29 cellular contexts compared by ENCODE assay signal in the genomic region with DNA sequence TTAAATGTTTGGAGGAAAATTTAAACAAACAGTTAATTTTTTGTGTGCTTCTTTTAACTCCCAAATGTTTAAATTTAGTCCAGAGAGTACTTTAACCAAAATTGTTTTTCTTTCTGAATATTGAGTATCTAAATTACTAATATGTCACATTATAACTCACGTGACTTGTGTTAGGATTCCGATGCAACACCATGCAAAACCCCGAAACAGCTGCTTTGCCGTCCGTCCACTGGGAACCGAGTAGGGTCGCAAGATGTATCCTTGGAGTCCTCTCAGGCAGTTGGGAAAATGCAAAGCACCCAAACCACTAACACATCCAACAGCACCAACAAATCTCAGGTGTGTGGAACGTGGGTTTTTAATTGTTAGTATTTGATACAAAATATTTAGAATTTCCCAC.
"Had no signal": no experiment of that assay in that cellular context is flagged by ENCODE, and none has a peak within 500 bp of the region (broad histone marks: within the 10 kb centered on the region; RNA-seq: fewer than 3 reads in every experiment).

No MANE protein-coding gene starts in this region.

- H3K4me3 Mint-ChIP-seq: stimulated activated effector memory CD8-positive, alpha-beta T cell treated with anti-CD3 and anti-CD28 coated beads, Interleukin-12 subunit alpha, Interleukin-12 subunit beta, amount 100 ng/mL, for 72 hours; stimulated activated memory B cell treated with anti-CD40 and anti-IgM and Interleukin-4, amounts not matched to agents 10 μg/mL and 1 μg/mL and 100 μg/mL, for 72 hours; stimulated activated naive B cell treated with anti-CD40 and anti-IgM and Interleukin-4, amounts not matched to agents 10 μg/mL and 1 μg/mL and 100 μg/mL, for 72 hours; stimulated activated naive CD8-positive, alpha-beta T cell treated with anti-CD3 and anti-CD28 coated beads, Interleukin-15, amount 100 ng/mL, for 72 hours; stimulated activated naive CD8-positive, alpha-beta T cell treated with anti-CD3 and anti-CD28 coated beads, Interleukin-15, Interleukin-2, amounts not matched to agents 100 ng/mL and 50 ng/mL, for 24 hours; type B pancreatic cell had no signal

- FAIRE-seq: urothelium cell line had no signal

- H3K4me3 ChIP-seq: stomach, suprapubic skin, testis, thoracic aorta, thyroid gland, tibial artery, tibial nerve, transverse colon, upper lobe of left lung, upper lobe of right lung, uterus, vagina had no signal

- H3K4me1 ChIP-seq: suprapubic skin, testis, thyroid gland, tibial artery, tibial nerve, transverse colon, upper lobe of left lung, upper lobe of right lung, uterus, vagina had no signal

- H3K9me3 Mint-ChIP-seq: stimulated activated effector memory CD8-positive, alpha-beta T cell treated with anti-CD3 and anti-CD28 coated beads, Interleukin-12 subunit alpha, Interleukin-12 subunit beta, amount 100 ng/mL, for 72 hours; stimulated activated memory B cell treated with anti-CD40 and anti-IgM and Interleukin-4, amounts not matched to agents 10 μg/mL and 1 μg/mL and 100 μg/mL, for 72 hours; stimulated activated naive B cell treated with anti-CD40 and anti-IgM and Interleukin-4, amounts not matched to agents 10 μg/mL and 1 μg/mL and 100 μg/mL, for 72 hours; stimulated activated naive CD8-positive, alpha-beta T cell treated with anti-CD3 and anti-CD28 coated beads, Interleukin-15, amount 100 ng/mL, for 72 hours; stimulated activated naive CD8-positive, alpha-beta T cell treated with anti-CD3 and anti-CD28 coated beads, Interleukin-15, Interleukin-2, amounts not matched to agents 100 ng/mL and 50 ng/mL, for 24 hours; type B pancreatic cell had no signal

- DNase-seq: stimulated activated CD4-positive, alpha-beta T cell treated with anti-CD3 and anti-CD28 coated beads, Interleukin-2, amount 100 ng/mL, for 48 hours; stimulated activated CD4-positive, alpha-beta T cell treated with anti-CD3 and anti-CD28 coated beads, Interleukin-4, amount 100 ng/mL, for 1 hour; stimulated activated CD4-positive, alpha-beta T cell treated with anti-CD3 and anti-CD28 coated beads, Interleukin-4, amount 100 ng/mL, for 24 hours; stimulated activated CD4-positive, alpha-beta T cell treated with anti-CD3 and anti-CD28 coated beads, Interleukin-4, amount 100 ng/mL, for 4 hours; stimulated activated CD8-positive, alpha-beta memory T cell treated with anti-CD3 and anti-CD28 coated beads, Interleukin-4, amount 100 ng/mL, for 48 hours; stimulated activated naive B cell treated with anti-CD40 and anti-IgM and Interleukin-4, amounts not matched to agents 10 μg/mL and 1 μg/mL and 100 μg/mL, for 72 hours; stimulated activated naive CD4-positive, alpha-beta T cell; stimulated activated naive CD4-positive, alpha-beta T cell treated with Interleukin-2 at 50 U/mL for 16 hours; stimulated activated naive CD8-positive, alpha-beta T cell treated with anti-CD3 and anti-CD28 coated beads, Interleukin-15, amount 100 ng/mL, for 72 hours; stimulated activated naive CD8-positive, alpha-beta T cell treated with anti-CD3 and anti-CD28 coated beads, Interleukin-15, Interleukin-2, amounts not matched to agents 100 U/mL and 50 U/mL, for 24 hours; stomach; substantia nigra; testis; thyroid gland; tibial artery; transverse colon; trophoblast cell; upper lobe of left lung; upper lobe of right lung; uterus had no signal

- H3K9me3 ChIP-seq: stomach, suprapubic skin, testis, thoracic aorta, thyroid gland, tibial artery, tibial nerve, transverse colon, upper lobe of left lung, upper lobe of right lung, uterus, vagina had no signal

- H3K27me3 ChIP-seq: stomach, suprapubic skin, testis, thyroid gland, tibial artery, tibial nerve, transverse colon, upper lobe of left lung, upper lobe of right lung, uterus, vagina had no signal

- H3K27ac Mint-ChIP-seq: stimulated activated memory B cell treated with anti-CD40 and anti-IgM and Interleukin-4, amounts not matched to agents 10 μg/mL and 1 μg/mL and 100 μg/mL, for 72 hours; stimulated activated naive B cell treated with anti-CD40 and anti-IgM and Interleukin-4, amounts not matched to agents 10 μg/mL and 1 μg/mL and 100 μg/mL, for 72 hours; stimulated activated naive CD8-positive, alpha-beta T cell treated with anti-CD3 and anti-CD28 coated beads, Interleukin-15, amount 100 ng/mL, for 72 hours; type B pancreatic cell had no signal

- H3K36me3 ChIP-seq: uterus had no signal

- H3K4me1 Mint-ChIP-seq: stimulated activated effector memory CD8-positive, alpha-beta T cell treated with anti-CD3 and anti-CD28 coated beads, Interleukin-12 subunit alpha, Interleukin-12 subunit beta, amount 100 ng/mL, for 72 hours; stimulated activated memory B cell treated with anti-CD40 and anti-IgM and Interleukin-4, amounts not matched to agents 10 μg/mL and 1 μg/mL and 100 μg/mL, for 72 hours; stimulated activated naive B cell treated with anti-CD40 and anti-IgM and Interleukin-4, amounts not matched to agents 10 μg/mL and 1 μg/mL and 100 μg/mL, for 72 hours had no signal

- H3K27ac ChIP-seq: stomach, suprapubic skin, testis, thoracic aorta, thyroid gland, tibial artery, tibial nerve, transverse colon, upper lobe of left lung, upper lobe of right lung, uterus, vagina had no signal

- H3K27me3 Mint-ChIP-seq: stimulated activated memory B cell treated with anti-CD40 and anti-IgM and Interleukin-4, amounts not matched to agents 10 μg/mL and 1 μg/mL and 100 μg/mL, for 72 hours; stimulated activated naive B cell treated with anti-CD40 and anti-IgM and Interleukin-4, amounts not matched to agents 10 μg/mL and 1 μg/mL and 100 μg/mL, for 72 hours; stimulated activated naive CD8-positive, alpha-beta T cell treated with anti-CD3 and anti-CD28 coated beads, Interleukin-15, amount 100 ng/mL, for 72 hours; stimulated activated naive CD8-positive, alpha-beta T cell treated with anti-CD3 and anti-CD28 coated beads, Interleukin-15, Interleukin-2, amounts not matched to agents 100 ng/mL and 50 ng/mL, for 24 hours; type B pancreatic cell had no signal

- ATAC-seq: stimulated activated memory B cell treated with anti-CD40 and anti-IgM and Interleukin-4, amounts not matched to agents 10 μg/mL and 1 μg/mL and 100 μg/mL, for 72 hours; upper lobe of right lung had no signal
